ENCODE assay signal across 8 cellular contexts in genomic region chr7:99408347-99409191, GRCh38. TPM values are rescaled to one million over a fixed set of nuclear protein-coding genes. Genes with fewer than 3 reads are reported as not detected.
DNase-seq lines count a peak whose midpoint lies in the region; ATAC-seq and TF ChIP-seq lines count a peak whose summit lies in the region.

Gene BUD31 (plus strand): TSS chr7:99408969. CDS start chr7:99411093, 2,124 bp downstream.
Gene PDAP1 (minus strand): TSS chr7:99408597. CDS start chr7:99408548, 49 bp downstream.

- peak within 1 kb of the TSS; percentile 93 for H3K4me3 ChIP-seq in GM08714 (ENCODE audit: low read length)
- H3K4me3 ChIP-seq in thymus (ENCODE audit: low read length) = peak within 1 kb of the TSS; percentile 66

- no peaks in the 10 kb centered on the region for H3K9me3 ChIP-seq in thymus (ENCODE audit: control insufficient read depth)

- DNase-seq in NCI-H1092 treated with DMSO at 0.1 percent for 48 hours (lab: John Stamatoyannopoulos, UW) (peak; percentile 99), SKM-1 (lab: John Stamatoyannopoulos, UW; ENCODE audit: unreplicated experiment) (peak; percentile 86), glutamatergic neuron (peak; percentile 89), osteocyte (ENCODE audit: extremely low spot score, unreplicated experiment) (peak; percentile 97)

- H3K4me1 ChIP-seq in thymus (ENCODE audit: control insufficient read depth, insufficient read depth, low read length) = peaks cover 20% of the 10 kb centered on the region

- H3K27me3 Mint-ChIP-seq in activated naive CD8-positive, alpha-beta T cell = no peaks in the 10 kb centered on the region
- peaks cover 6% of the 10 kb centered on the region for H3K27me3 Mint-ChIP-seq in glutamatergic neuron (ENCODE audit: unreplicated experiment)
- no peaks in the 10 kb centered on the region for H3K27me3 Mint-ChIP-seq in osteocyte (ENCODE audit: unreplicated experiment)

- peak within 1 kb of the TSS; percentile 99 for H3K27ac Mint-ChIP-seq in activated naive CD8-positive, alpha-beta T cell
- H3K27ac Mint-ChIP-seq in glutamatergic neuron (ENCODE audit: unreplicated experiment) (peak within 1 kb of the TSS; percentile 97), osteocyte (ENCODE audit: unreplicated experiment) (peak within 1 kb of the TSS; percentile 98)

- H3K27ac ChIP-seq in thymus (ENCODE audit: low read depth) = peak within 1 kb of the TSS; percentile 94

- ATAC-seq in HG02610 (IDR thresholded peaks at IDR 0.05; ENCODE audit: unreplicated experiment) = peak; percentile 79

- TF ChIP-seq CTCF in glutamatergic neuron (IDR thresholded peaks at IDR 0.05; ENCODE audit: partially characterized antibody, unreplicated experiment) (no peak), osteocyte (IDR thresholded peaks at IDR 0.05) (no peak)

- no peaks in the 10 kb centered on the region for H3K27me3 ChIP-seq in thymus (ENCODE audit: control insufficient read depth, insufficient read depth)

- peak within 1 kb of the TSS; percentile 97 for H3K4me3 Mint-ChIP-seq in activated naive CD8-positive, alpha-beta T cell
- peak within 1 kb of the TSS; percentile 99 for H3K4me3 Mint-ChIP-seq in glutamatergic neuron (ENCODE audit: unreplicated experiment)
- peak within 1 kb of the TSS; percentile 99 for H3K4me3 Mint-ChIP-seq in osteocyte (ENCODE audit: unreplicated experiment)

- H3K4me1 Mint-ChIP-seq in activated naive CD8-positive, alpha-beta T cell (ENCODE audit: low read depth) = peaks cover 56% of the 10 kb centered on the region
- H3K4me1 Mint-ChIP-seq in glutamatergic neuron (ENCODE audit: low read depth, unreplicated experiment) = peaks cover 21% of the 10 kb centered on the region
- peaks cover 30% of the 10 kb centered on the region for H3K4me1 Mint-ChIP-seq in osteocyte (ENCODE audit: unreplicated experiment)

- WGBS in thymus = under 1% methylated on average over 73 of the region's 73 CpGs

- H3K36me3 ChIP-seq in thymus (ENCODE audit: control insufficient read depth, insufficient read depth) = peaks cover 27% of the 10 kb centered on the region

- peaks cover 2% of the 10 kb centered on the region for H3K36me3 Mint-ChIP-seq in activated naive CD8-positive, alpha-beta T cell
- H3K36me3 Mint-ChIP-seq in glutamatergic neuron (ENCODE audit: unreplicated experiment) = peaks cover 6% of the 10 kb centered on the region
- H3K36me3 Mint-ChIP-seq in osteocyte (ENCODE audit: unreplicated experiment) = peaks cover 26% of the 10 kb centered on the region

- H3K9me3 Mint-ChIP-seq in activated naive CD8-positive, alpha-beta T cell (ENCODE audit: low read depth) = no peaks in the 10 kb centered on the region
- H3K9me3 Mint-ChIP-seq in glutamatergic neuron (ENCODE audit: unreplicated experiment) (peaks cover 6% of the 10 kb centered on the region), osteocyte (ENCODE audit: unreplicated experiment) (no peaks in the 10 kb centered on the region)

RNA-seq across cellular contexts. Expression of gene BUD31, which starts in this region (rescaled TPM):
- total RNA-seq in glutamatergic neuron (ENCODE audit: unreplicated experiment) = 73.9 TPM
- 112 and 131 TPM in 2 replicates for total RNA-seq in osteocyte
- polyA plus RNA-seq in thymus = 123 TPM

RNA-seq across cellular contexts. Expression of gene PDAP1, which starts in this region (rescaled TPM):
- 134 TPM for total RNA-seq in glutamatergic neuron (ENCODE audit: unreplicated experiment)
- total RNA-seq in osteocyte = 107 and 116 TPM in 2 replicates
- 120 TPM for polyA plus RNA-seq in thymus

Comparison
In these comparisons a context has a peak if more than half of its experiments do, and no peak if none do; other contexts are left out.
1. Peak in every context shown above with its lines: DNase-seq, ATAC-seq, H3K4me3 ChIP-seq and H3K27ac ChIP-seq.